9 cellular contexts compared by ENCODE assay signal in genomic region chr11:73359930-73360742, GRCh38. TPM values are rescaled to one million over a fixed set of nuclear protein-coding genes. Genes with fewer than 3 reads are reported as not detected.
DNase-seq lines count a peak whose midpoint lies in the region; ATAC-seq, FAIRE-seq and TF ChIP-seq lines count a peak whose summit lies in the region.
"Had no signal": no experiment of that assay in that cellular context is flagged by ENCODE, and none has a peak within 500 bp of the region (broad histone marks: within the 10 kb centered on the region; RNA-seq: fewer than 3 reads in every experiment).

No MANE protein-coding gene starts in this region.

- H3K27ac ChIP-seq in left ventricle myocardium inferior (replicated peaks) (peak overlapping the region; percentile 68), OCI-LY3 (ENCODE audit: low read length) (no peak overlapping the region)

- ATAC-seq in Right ventricle myocardium superior (ENCODE audit: poor library complexity) (no peak), HG02798 (IDR thresholded peaks at IDR 0.05; ENCODE audit: poor library complexity, unreplicated experiment) (no peak)

- no peaks in the 10 kb centered on the region for H3K79me2 ChIP-seq in OCI-LY3 (ENCODE audit: low read length)

- peak; percentile 26 for TF ChIP-seq CTCF in left ventricle myocardium inferior (IDR thresholded peaks at IDR 0.05; ENCODE audit: borderline replicate concordance)
- peak; percentile 54 for TF ChIP-seq CTCF in OCI-LY3 (IDR thresholded peaks at IDR 0.05; ENCODE audit: low read depth, low read length)
- peak; percentile 16 to 37 for TF ChIP-seq CTCF in brain (conservative IDR thresholded peaks at IDR 0.05)

- no peak overlapping the region for H3K4me3 Mint-ChIP-seq in brain

- H4K20me1 ChIP-seq in OCI-LY3 (ENCODE audit: insufficient read depth, low read length), result no peaks in the 10 kb centered on the region

- H3K4me1 ChIP-seq in left ventricle myocardium inferior, result peaks cover 16% of the 10 kb centered on the region
- H3K4me1 ChIP-seq in OCI-LY3 (ENCODE audit: low read length), result no peaks in the 10 kb centered on the region

- no peaks in the 10 kb centered on the region for H3K27me3 Mint-ChIP-seq in brain

- no peak overlapping the region for H2AFZ ChIP-seq in OCI-LY3 (ENCODE audit: low read depth, low read length)

- H3K36me3 ChIP-seq in left ventricle myocardium inferior (peaks cover 94% of the 10 kb centered on the region), OCI-LY3 (replicated peaks; ENCODE audit: low read depth, low read length) (no peaks in the 10 kb centered on the region)

- intact Hi-C loops in left ventricle myocardium inferior (cut with micrococcal nuclease), result no loop called here
- intact Hi-C loops in Right ventricle myocardium superior (cut with DNase I), result no loop called here

- H3K27ac Mint-ChIP-seq in brain, result peak overlapping the region in 2 of 5 experiments; percentile 48 to 60

- H3K36me3 Mint-ChIP-seq in brain, result peaks cover 23% of the 10 kb centered on the region
- H3K36me3 Mint-ChIP-seq: activated naive CD4-positive, alpha-beta T cell treated with anti-CD3 and anti-CD28 coated beads, Interleukin-2, amount 50 U/mL, for 72 hours had no signal

- H3K9me3 Mint-ChIP-seq in brain, result no peaks in the 10 kb centered on the region
- H3K9me3 Mint-ChIP-seq: activated naive CD4-positive, alpha-beta T cell treated with anti-CD3 and anti-CD28 coated beads, Interleukin-2, amount 50 U/mL, for 72 hours had no signal

- no peak for DNase-seq in left ventricle myocardium inferior
- no peak for DNase-seq in Right ventricle myocardium superior
- peak; percentile 78 for DNase-seq in myocyte (ENCODE audit: low read depth)
- no peak for DNase-seq in RCC 7860 (ENCODE audit: low spot score)
- DNase-seq in DMS79 treated with DMSO at 0.1 percent for 48 hours (lab: John Stamatoyannopoulos, UW), result no peak

- peak overlapping the region; percentile 0 for H3K4me3 ChIP-seq in left ventricle myocardium inferior
- no peak overlapping the region for H3K4me3 ChIP-seq in OCI-LY3 (ENCODE audit: low read length)

- no peaks in the 10 kb centered on the region for H3K9me3 ChIP-seq in left ventricle myocardium inferior (replicated peaks)
- no peaks in the 10 kb centered on the region for H3K9me3 ChIP-seq in OCI-LY3 (ENCODE audit: insufficient read depth, low read length)

- H3K4me1 Mint-ChIP-seq in brain, result peaks cover 8% of the 10 kb centered on the region

- no peak overlapping the region for H3K9ac ChIP-seq in OCI-LY3 (ENCODE audit: low read length)

- FAIRE-seq in RCC 7860 (lab: Jason Lieb, UNC), result no peak

- H3K4me2 ChIP-seq in OCI-LY3 (ENCODE audit: low read length), result no peak overlapping the region

- H3K27me3 ChIP-seq in left ventricle myocardium inferior (ENCODE audit: low read depth), result no peaks in the 10 kb centered on the region
- no peaks in the 10 kb centered on the region; the same call in 1 of the 2 replicates for H3K27me3 ChIP-seq in OCI-LY3 (ENCODE audit: low read depth, low read length)

RNA-seq across cellular contexts. Expression of gene RELT, which starts 16.1 kb away (rescaled TPM):
- total RNA-seq in left ventricle myocardium inferior (1.6 TPM), Right ventricle myocardium superior (1.3 TPM), myocyte (3.4 and 10.2 TPM in 2 replicates)
- 8.3 TPM for polyA plus RNA-seq in brain (ENCODE audit: insufficient read depth, low read depth, low replicate concordance)
- polyA plus RNA-seq in myocyte (2012), result 2.1 TPM

RNA-seq across cellular contexts. Expression of gene ARHGEF17, which starts 52.1 kb away (rescaled TPM):
- total RNA-seq in left ventricle myocardium inferior, result 53.1 TPM
- total RNA-seq in Right ventricle myocardium superior, result 51.5 TPM
- polyA plus RNA-seq in brain (ENCODE audit: insufficient read depth, low read depth, low replicate concordance), result 21.9 TPM
- total RNA-seq in myocyte, result 38.0 and 38.4 TPM in 2 replicates
- polyA plus RNA-seq in myocyte (2012), result 59.1 TPM
